In genomic region chr6:25755496-25755895, GRCh38 we compare ENCODE assay signal across 29 cellular contexts. TPM values are rescaled to one million over a fixed set of nuclear protein-coding genes. Genes with fewer than 3 reads are reported as not detected.
DNase-seq lines count a peak whose midpoint lies in the region; TF ChIP-seq lines count a peak whose summit lies in the region.
"Had no signal": no experiment of that assay in that cellular context is flagged by ENCODE, and none has a peak within 500 bp of the region (broad histone marks: within the 10 kb centered on the region; RNA-seq: fewer than 3 reads in every experiment).

No MANE protein-coding gene starts in this region.

- H3K4me1 Mint-ChIP-seq in nephron = peaks cover 5% of the 10 kb centered on the region
- no peaks in the 10 kb centered on the region for H3K4me1 Mint-ChIP-seq in type B pancreatic cell (ENCODE audit: unreplicated experiment)
- H3K4me1 Mint-ChIP-seq: CD8-positive, alpha-beta memory T cell had no signal

- H3K27me3 Mint-ChIP-seq in nephron (ENCODE audit: low read depth) (peaks cover 4% of the 10 kb centered on the region), type B pancreatic cell (peaks cover 4% of the 10 kb centered on the region)

- no peaks in the 10 kb centered on the region for H3K4me1 ChIP-seq in ascending aorta

- no peaks in the 10 kb centered on the region for H3K27me3 ChIP-seq in ascending aorta

- H3K36me3 Mint-ChIP-seq in nephron (ENCODE audit: low read depth) = no peaks in the 10 kb centered on the region
- H3K36me3 Mint-ChIP-seq in type B pancreatic cell = no peaks in the 10 kb centered on the region
- H3K36me3 Mint-ChIP-seq: CD8-positive, alpha-beta memory T cell had no signal

- intact Hi-C loops in ascending aorta (cut with DNase I) = no loop called here

- H3K27ac Mint-ChIP-seq in nephron (peak overlapping the region; percentile 27 to 93 (median 27)), type B pancreatic cell (no peak overlapping the region)

- H3K9me3 Mint-ChIP-seq in nephron (no peaks in the 10 kb centered on the region), type B pancreatic cell (no peaks in the 10 kb centered on the region)
- H3K9me3 Mint-ChIP-seq: CD8-positive, alpha-beta memory T cell had no signal

- H3K36me3 ChIP-seq in ascending aorta = no peaks in the 10 kb centered on the region

- DNase-seq in HT-29 (ENCODE audit: low spot score) = peak; percentile 43
- DNase-seq in epithelial cell of proximal tubule (ENCODE audit: low read depth) = no peak
- no peak for DNase-seq in type B pancreatic cell (ENCODE audit: extremely low spot score, unreplicated experiment)
- no peak for DNase-seq in NCI-H69 (lab: John Stamatoyannopoulos, UW)
- no peak for DNase-seq in ascending aorta (ENCODE audit: low spot score in 2 of 2)
- DNase-seq in SHP77 treated with DMSO at 0.1 percent for 48 hours (lab: John Stamatoyannopoulos, UW) = no peak
- DNase-seq in GM20000 (ENCODE audit: low spot score) = no peak
- DNase-seq: AML-193; C1 segment of cervical spinal cord; CD8-positive, alpha-beta memory T cell; EL; GF-D8; GOT3; HCEC 1CT; MV-4-11; NCI-H1694; NCI-H2081 treated with DMSO at 0.1 percent for 48 hours; NCI-H2171 treated with DMSO at 0.1 percent for 48 hours; NCI-H446; NCI-H526; OCI-M1; SHP77; SW 1271 had no signal

- H3K9me3 ChIP-seq in ascending aorta = no peaks in the 10 kb centered on the region

- H3K4me3 ChIP-seq in epithelial cell of proximal tubule (ENCODE audit: low read depth, low read length) (peak overlapping the region; percentile 17), ascending aorta (no peak overlapping the region)
- H3K4me3 ChIP-seq: SK-N-MC had no signal

- TF ChIP-seq CTCF in epithelial cell of proximal tubule (conservative IDR thresholded peaks at IDR 0.05; ENCODE audit: low read depth, low read length) (no peak), nephron (IDR thresholded peaks at IDR 0.05; ENCODE audit: unreplicated experiment in 3 of 3) (no peak), type B pancreatic cell (conservative IDR thresholded peaks at IDR 0.05) (no peak), ascending aorta (IDR thresholded peaks at IDR 0.05) (no peak), GM20000 (IDR thresholded peaks at IDR 0.05; ENCODE audit: extremely low read depth, missing control alignments) (no peak)

- H3K27ac ChIP-seq in ascending aorta = no peak overlapping the region
- H3K27ac ChIP-seq: HL-60, KMS-11, SK-N-MC had no signal

- H3K4me3 Mint-ChIP-seq in nephron = no peak overlapping the region
- peak overlapping the region; percentile 14 for H3K4me3 Mint-ChIP-seq in type B pancreatic cell
- H3K4me3 Mint-ChIP-seq: CD8-positive, alpha-beta memory T cell had no signal

RNA-seq across cellular contexts. Expression of gene SLC17A4, which starts 1.0 kb away (rescaled TPM):
- total RNA-seq in HT-29 (2014; rRNA removed; shearing (Covaris generic)) = 0.05 and 0.23 TPM in 2 replicates
- total RNA-seq in epithelial cell of proximal tubule = not detected in 2 replicates
- total RNA-seq in type B pancreatic cell (ENCODE audit: low replicate concordance) = 1.0 and 3.9 TPM in 2 replicates
- total RNA-seq in ascending aorta = not detected
- total RNA-seq: CD8-positive, alpha-beta memory T cell; HT1080; RPMI7951 had no signal
